ENCODE assay signal across 8 cellular contexts in the genomic region with DNA sequence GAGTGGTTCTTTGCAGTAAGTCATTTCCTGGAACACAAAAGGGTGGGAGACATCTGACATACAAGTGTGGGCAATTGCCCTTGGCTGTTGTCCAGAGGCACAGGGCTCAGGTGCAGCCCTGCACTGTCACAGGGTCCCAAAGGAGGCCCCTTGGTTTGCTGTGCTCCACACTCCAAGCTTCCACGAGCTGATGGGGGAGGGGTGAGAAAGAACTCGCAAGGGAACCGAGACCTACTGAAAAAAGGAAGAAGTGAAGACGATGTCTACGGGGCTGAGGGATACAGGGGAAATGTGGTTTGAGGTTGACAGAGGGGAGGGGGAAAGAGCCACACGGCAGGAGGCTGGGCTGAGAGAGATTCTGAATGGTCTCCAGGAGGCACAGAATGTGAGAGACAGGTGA.
DNase-seq lines count a peak whose midpoint lies in the region; ATAC-seq, FAIRE-seq and TF ChIP-seq lines count a peak whose summit lies in the region.

No MANE protein-coding gene starts in this region.

- ATAC-seq in HG03103 (IDR thresholded peaks at IDR 0.05; ENCODE audit: low read depth, unreplicated experiment) (peak; percentile 44), activated B cell treated with CpG ODN at 0.5 μM for 24 hours (ENCODE audit: low read depth) (peak; percentile 81)

- CTCF ChIA-PET in activated B cell treated with CpG ODN at 0.5 μM for 24 hours (lab: Charles Lee), result no interaction called here

- DNase-seq in GM18507 (ENCODE audit: extremely low spot score, insufficient read length, low read depth) (peak; percentile 54), activated B cell treated with CpG ODN at 0.5 μM for 24 hours (peak; percentile 27), nephron progenitor cell (no peak), NCI-H187 treated with DMSO at 0.1 percent for 48 hours (lab: John Stamatoyannopoulos, UW) (no peak), NCI-H524 (lab: John Stamatoyannopoulos, UW) (no peak), COR-L47 (lab: John Stamatoyannopoulos, UW) (no peak), dorsolateral prefrontal cortex (no peak)

- no peaks in the 10 kb centered on the region for H3K9me3 Mint-ChIP-seq in activated B cell treated with CpG ODN at 0.5 μM for 24 hours
- H3K9me3 Mint-ChIP-seq in nephron progenitor cell, result no peaks in the 10 kb centered on the region

- H3K36me3 Mint-ChIP-seq in activated B cell treated with CpG ODN at 0.5 μM for 24 hours (ENCODE audit: low read depth) (no peaks in the 10 kb centered on the region), nephron progenitor cell (ENCODE audit: low read depth) (no peaks in the 10 kb centered on the region)

- peak; percentile 88 for FAIRE-seq in GM18507 (lab: Jason Lieb, UNC)

- POLR2A ChIA-PET in activated B cell treated with CpG ODN at 0.5 μM for 24 hours (lab: Charles Lee), result interaction anchor here (0.6 kb wide), 1 partner anchor 566 kb away, joined by 3 read pairs; no protein-coding TSS in a partner anchor

- H3K27me3 Mint-ChIP-seq in activated B cell treated with CpG ODN at 0.5 μM for 24 hours (peaks cover 9% of the 10 kb centered on the region), nephron progenitor cell (ENCODE audit: low read depth, poor library complexity) (peaks cover 7% of the 10 kb centered on the region)

- no peak for TF ChIP-seq CTCF in activated B cell treated with CpG ODN at 0.5 μM for 24 hours (IDR thresholded peaks at IDR 0.05)
- no peak for TF ChIP-seq CTCF in nephron progenitor cell (IDR thresholded peaks at IDR 0.05)
- no peak for TF ChIP-seq CTCF in dorsolateral prefrontal cortex (IDR thresholded peaks at IDR 0.05 in 54 of 56, conservative IDR thresholded peaks at IDR 0.05 in 2 of 56; ENCODE audit: low read depth in 1 of 56, partially characterized antibody in 56 of 56)

- H3K4me3 Mint-ChIP-seq in activated B cell treated with CpG ODN at 0.5 μM for 24 hours (peak overlapping the region; percentile 9), nephron progenitor cell (no peak overlapping the region)

- no peak overlapping the region for H3K27ac ChIP-seq in dorsolateral prefrontal cortex

- no peak overlapping the region for H3K4me3 ChIP-seq in dorsolateral prefrontal cortex

- no peak overlapping the region for H3K27ac Mint-ChIP-seq in activated B cell treated with CpG ODN at 0.5 μM for 24 hours
- H3K27ac Mint-ChIP-seq in nephron progenitor cell, result peak overlapping the region; percentile 77

- intact Hi-C loops in activated B cell treated with CpG ODN at 0.5 μM for 24 hours (cut with micrococcal nuclease) (no loop called here), dorsolateral prefrontal cortex (cut with DNase I) (no loop called here)

- H3K27me3 ChIP-seq in dorsolateral prefrontal cortex, result no peaks in the 10 kb centered on the region

- H3K4me1 Mint-ChIP-seq in activated B cell treated with CpG ODN at 0.5 μM for 24 hours (peaks cover 39% of the 10 kb centered on the region), nephron progenitor cell (peaks cover 57% of the 10 kb centered on the region)

Comparison
In these comparisons a context has a peak if more than half of its experiments do, and no peak if none do; other contexts are left out.
1. DNase-seq: peak in GM18507 (single experiment) and activated B cell treated with CpG ODN at 0.5 μM for 24 hours (single experiment); none in nephron progenitor cell (single experiment), NCI-H187 treated with DMSO at 0.1 percent for 48 hours (single experiment), NCI-H524 (0 of 2), COR-L47 (single experiment) and dorsolateral prefrontal cortex (0 of 10).